ENCODE assay signal across 25 cellular contexts in the genomic region with DNA sequence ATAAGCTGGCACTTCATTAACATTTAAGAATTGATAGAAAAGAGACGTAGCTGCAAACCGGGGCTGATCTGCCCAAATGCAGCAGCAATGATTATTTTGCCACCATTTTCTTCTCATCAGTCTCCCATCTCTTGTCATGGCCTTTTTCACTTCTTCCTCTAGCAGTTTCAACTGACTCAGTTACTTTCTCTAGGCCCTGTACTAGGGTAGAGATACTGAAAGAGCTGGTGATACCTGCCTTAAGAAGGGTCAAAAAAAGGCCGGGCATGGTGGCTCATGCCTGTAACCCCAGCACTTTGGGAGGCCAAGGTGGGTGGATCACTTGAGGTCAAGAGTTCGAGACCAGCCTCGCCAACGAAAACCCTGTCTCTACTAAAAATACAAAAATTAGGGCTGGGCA.
DNase-seq lines count a peak whose midpoint lies in the region; ATAC-seq, FAIRE-seq and TF ChIP-seq lines count a peak whose summit lies in the region.
"Had no signal": no experiment of that assay in that cellular context is flagged by ENCODE, and none has a peak within 500 bp of the region (broad histone marks: within the 10 kb centered on the region; RNA-seq: fewer than 3 reads in every experiment).

No MANE protein-coding gene starts in this region.

- no peak for DNase-seq in Calu3
- no peak for DNase-seq in OCI-LY7 (ENCODE audit: low spot score)
- DNase-seq in astrocyte (ENCODE audit: low read depth): no peak
- DNase-seq in tibial artery: no peak
- no peak for DNase-seq in NCI-H146 (lab: John Stamatoyannopoulos, UW)
- DNase-seq in stimulated activated naive CD4-positive, alpha-beta T cell treated with Interleukin-2 at 50 U/mL for 16 hours (lab: John Stamatoyannopoulos, UW): no peak
- DNase-seq in NCI-H187 treated with DMSO at 0.1 percent for 48 hours (lab: John Stamatoyannopoulos, UW): no peak
- DNase-seq: Caco-2; CD4-positive, CD25-positive, alpha-beta regulatory T cell; CD8-positive, alpha-beta T cell; DMS 273 treated with DMSO at 0.1 percent for 48 hours; DMS79; EL; GDM1; H9 had no signal

- H3K4me2 ChIP-seq in OCI-LY7 (ENCODE audit: low read length) (peak overlapping the region; percentile 50), astrocyte (ENCODE audit: low read length) (no peak overlapping the region)
- H3K4me2 ChIP-seq: BLaER1, GM23338 had no signal

- H3K27me3 ChIP-seq in astrocyte (ENCODE audit: insufficient read depth, low read length) (no peaks in the 10 kb centered on the region), tibial artery (no peaks in the 10 kb centered on the region)
- H3K27me3 ChIP-seq: BLaER1 had no signal

- H4K20me1 ChIP-seq in OCI-LY7 (ENCODE audit: insufficient read depth, low read length): no peaks in the 10 kb centered on the region
- no peaks in the 10 kb centered on the region for H4K20me1 ChIP-seq in astrocyte (ENCODE audit: insufficient read depth, low read length)
- H4K20me1 ChIP-seq: BLaER1 had no signal

- TF ChIP-seq CTCF in Calu3 (IDR thresholded peaks at IDR 0.05; ENCODE audit: unreplicated experiment) (no peak), OCI-LY7 (conservative IDR thresholded peaks at IDR 0.05; ENCODE audit: low read length) (no peak), astrocyte (IDR thresholded peaks at IDR 0.05; ENCODE audit: insufficient read depth, low read depth, low read length) (no peak), tibial artery (IDR thresholded peaks at IDR 0.05) (no peak)

- H3K79me2 ChIP-seq in OCI-LY7 (ENCODE audit: insufficient read depth, low read depth, low read length) (peaks cover 43% of the 10 kb centered on the region; the same call in 1 of the 2 replicates), astrocyte (ENCODE audit: insufficient read depth, low read length) (no peaks in the 10 kb centered on the region)

- H3K27ac Mint-ChIP-seq in Calu3 (ENCODE audit: unreplicated experiment): peak overlapping the region; percentile 95
- H3K27ac Mint-ChIP-seq in astrocyte (ENCODE audit: unreplicated experiment): peak overlapping the region; percentile 20
- H3K27ac Mint-ChIP-seq: B cell; CD4-positive, CD25-positive, alpha-beta regulatory T cell; CD8-positive, alpha-beta T cell; GM23338; H9 had no signal

- FAIRE-seq in astrocyte (lab: Jason Lieb, UNC): no peak
- FAIRE-seq: A204.1, D721Med, GM12878 had no signal

- H3K27me3 Mint-ChIP-seq in Calu3 (ENCODE audit: unreplicated experiment): no peaks in the 10 kb centered on the region
- H3K27me3 Mint-ChIP-seq in astrocyte (ENCODE audit: low read depth, unreplicated experiment): no peaks in the 10 kb centered on the region
- H3K27me3 Mint-ChIP-seq: B cell had no signal

- H3K4me1 ChIP-seq in OCI-LY7 (ENCODE audit: insufficient read depth, low read length, poor library complexity, severe bottlenecking): peaks cover 94% of the 10 kb centered on the region
- H3K4me1 ChIP-seq in astrocyte (ENCODE audit: insufficient read depth, low read length): peaks cover 14% of the 10 kb centered on the region
- peaks cover 0 to 83% (median 24%) of the 10 kb centered on the region in 4 donors for H3K4me1 ChIP-seq in tibial artery
- H3K4me1 ChIP-seq: BLaER1, Caco-2 had no signal

- H3K27ac ChIP-seq in OCI-LY7 (ENCODE audit: low read depth, low read length, poor library complexity, severe bottlenecking): peak overlapping the region; percentile 58
- H3K27ac ChIP-seq in astrocyte (ENCODE audit: low read depth, low read length): no peak overlapping the region
- H3K27ac ChIP-seq in tibial artery: peak overlapping the region; percentile 74 to 77
- H3K27ac ChIP-seq: 22Rv1, BLaER1, C4-2B had no signal

- BruUV-seq in Calu3 (replicated peaks; lab: Mats Ljungman, UMichigan) (no TSS peak), OCI-LY7 (replicated peaks; lab: Mats Ljungman, UMichigan) (no TSS peak)

- H3K9me2 ChIP-seq in OCI-LY7 (ENCODE audit: insufficient read depth, low read length): no peaks in the 10 kb centered on the region

- POLR2A ChIA-PET in OCI-LY7 (lab: Charles Lee): interaction anchor here (0.6 to 10.6 kb wide), 8 partner anchors 8 to 211 kb away, joined by 3 to 181 read pairs (median 4); no protein-coding TSS in a partner anchor

- ATAC-seq in GM18907 (IDR thresholded peaks at IDR 0.05; ENCODE audit: unreplicated experiment): no peak
- ATAC-seq: CD8-positive, alpha-beta T cell; GM12878; GM23338; HCT116 had no signal

- peaks cover 59% of the 10 kb centered on the region for H3K4me1 Mint-ChIP-seq in Calu3 (ENCODE audit: low read depth, unreplicated experiment)
- H3K4me1 Mint-ChIP-seq in astrocyte (ENCODE audit: low read depth, unreplicated experiment): peaks cover 31% of the 10 kb centered on the region
- H3K4me1 Mint-ChIP-seq: CD4-positive, CD25-positive, alpha-beta regulatory T cell; GM23338; H9 had no signal

- H3K9me3 Mint-ChIP-seq in Calu3 (ENCODE audit: low read depth, unreplicated experiment) (no peaks in the 10 kb centered on the region), astrocyte (ENCODE audit: unreplicated experiment) (peaks cover 4% of the 10 kb centered on the region)
- H3K9me3 Mint-ChIP-seq: CD8-positive, alpha-beta T cell; GM23338; H9 had no signal

- H3K36me3 ChIP-seq in OCI-LY7 (ENCODE audit: insufficient read depth, low read length): peaks cover 18% of the 10 kb centered on the region
- H3K36me3 ChIP-seq in astrocyte (ENCODE audit: insufficient read depth, low read length): no peaks in the 10 kb centered on the region
- H3K36me3 ChIP-seq in tibial artery: no peaks in the 10 kb centered on the region
- H3K36me3 ChIP-seq: BLaER1 had no signal

- H3K9me3 ChIP-seq in OCI-LY7 (ENCODE audit: low read length) (peaks cover 2% of the 10 kb centered on the region; the same call in 1 of the 2 replicates), astrocyte (ENCODE audit: insufficient read depth, low read depth, low read length) (no peaks in the 10 kb centered on the region), tibial artery (no peaks in the 10 kb centered on the region)
- H3K9me3 ChIP-seq: BLaER1, Caco-2 had no signal

- CTCF ChIA-PET in Calu3 (lab: Charles Lee): no interaction called here
- CTCF ChIA-PET in OCI-LY7 (lab: Charles Lee; ENCODE audit: unreplicated experiment): no interaction called here

- H3K36me3 Mint-ChIP-seq in Calu3 (ENCODE audit: insufficient read depth, unreplicated experiment) (peaks cover 20% of the 10 kb centered on the region), astrocyte (ENCODE audit: low read depth, unreplicated experiment) (peaks cover 5% of the 10 kb centered on the region)
- H3K36me3 Mint-ChIP-seq: CD4-positive, CD25-positive, alpha-beta regulatory T cell; CD8-positive, alpha-beta T cell had no signal

- H3K4me3 ChIP-seq in OCI-LY7 (ENCODE audit: low read depth, low read length, poor library complexity, severe bottlenecking): no peak overlapping the region
- no peak overlapping the region for H3K4me3 ChIP-seq in astrocyte (ENCODE audit: insufficient read depth, low read depth, low read length)
- no peak overlapping the region for H3K4me3 ChIP-seq in tibial artery
- H3K4me3 ChIP-seq: BLaER1, GM12878, GM23338 had no signal

- no peak overlapping the region for H3K4me3 Mint-ChIP-seq in Calu3 (ENCODE audit: low read depth, unreplicated experiment)
- H3K4me3 Mint-ChIP-seq in astrocyte (ENCODE audit: unreplicated experiment): no peak overlapping the region
- H3K4me3 Mint-ChIP-seq: B cell; CD4-positive, CD25-positive, alpha-beta regulatory T cell; CD8-positive, alpha-beta T cell; GM23338; H9 had no signal

- intact Hi-C loops in Calu3 (cut with micrococcal nuclease; ENCODE audit: unreplicated experiment): loop anchor here (5.0 kb wide), 1 partner anchor 127 kb away; a partner anchor contains a TSS
- intact Hi-C loops in OCI-LY7 (cut with micrococcal nuclease; ENCODE audit: unreplicated experiment): no loop called here
- intact Hi-C loops in tibial artery (cut with DNase I; ENCODE audit: low total_unique reads): loop anchor here (10.0 kb wide), 1 partner anchor 141 kb away; no protein-coding TSS in a partner anchor

- H2AFZ ChIP-seq in OCI-LY7 (ENCODE audit: low read length) (no peak overlapping the region; the same call in 1 of the 2 replicates), astrocyte (ENCODE audit: low read depth, low read length) (no peak overlapping the region)
- H2AFZ ChIP-seq: GM23338 had no signal

- no peak overlapping the region for H3K9ac ChIP-seq in astrocyte (ENCODE audit: low read length)
- H3K9ac ChIP-seq: BLaER1 had no signal
